Comparison of ENCODE assay signal across 23 cellular contexts in the genomic region with DNA sequence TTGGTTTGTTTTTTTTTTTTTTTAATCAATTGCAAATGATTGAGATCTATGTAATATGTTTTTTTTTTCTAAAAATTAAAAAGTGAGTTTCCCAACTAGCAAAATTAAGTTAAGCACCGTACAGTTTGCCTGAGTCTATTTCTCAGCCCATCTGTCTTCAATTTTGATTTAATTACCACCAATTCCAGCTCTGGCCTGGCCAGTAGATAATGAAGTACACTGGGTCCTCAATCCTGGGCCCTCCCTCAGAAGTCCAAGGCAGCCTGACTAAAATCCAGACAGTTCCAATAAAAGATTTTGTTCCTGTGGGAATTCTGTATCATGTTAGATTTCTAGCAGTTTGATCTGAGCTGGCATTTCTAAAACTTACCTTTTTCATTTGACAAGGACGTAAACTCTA.
"Had no signal": no experiment of that assay in that cellular context is flagged by ENCODE, and none has a peak within 500 bp of the region (broad histone marks: within the 10 kb centered on the region; RNA-seq: fewer than 3 reads in every experiment).

No MANE protein-coding gene starts in this region.

- DNase-seq: dermis blood vessel endothelial cell; effector memory CD4-positive, alpha-beta T cell; erythroblast; esophagus squamous epithelium; gastrocnemius medialis; head of caudate nucleus; left ventricle myocardium superior; lower lobe of right lung; natural killer cell; pancreas; stimulated activated CD4-positive, alpha-beta T cell treated with anti-CD3 and anti-CD28 coated beads, Interleukin-12 subunit alpha, Interleukin-12 subunit beta, amount 100 ng/mL, for 4 hours; stimulated activated CD4-positive, alpha-beta T cell treated with anti-CD3 and anti-CD28 coated beads, Interleukin-1b, Interleukin-23, amount 100 ng/mL, for 48 hours; stimulated activated CD4-positive, alpha-beta T cell treated with anti-CD3 and anti-CD28 coated beads, Interleukin-4, amount 100 ng/mL, for 1 hour; stimulated activated CD8-positive, alpha-beta memory T cell treated with anti-CD3 and anti-CD28 coated beads, Interleukin-4, amount 100 ng/mL, for 48 hours; stimulated activated naive CD4-positive, alpha-beta T cell; stimulated activated naive CD8-positive, alpha-beta T cell treated with anti-CD3 and anti-CD28 coated beads, Interleukin-15, amount 100 ng/mL, for 72 hours; thyroid gland; trophoblast cell had no signal

- H3K4me3 Mint-ChIP-seq: natural killer cell; stimulated activated naive CD8-positive, alpha-beta T cell treated with anti-CD3 and anti-CD28 coated beads, Interleukin-15, amount 100 ng/mL, for 72 hours had no signal

- H3K4me1 ChIP-seq: esophagus squamous epithelium, gastrocnemius medialis, lower lobe of right lung, pancreas, suprapubic skin, thyroid gland, vagina had no signal

- H3K36me3 ChIP-seq: esophagus squamous epithelium, gastrocnemius medialis, lower lobe of right lung, pancreas, suprapubic skin, thyroid gland, vagina had no signal

- H3K27me3 ChIP-seq: esophagus squamous epithelium, gastrocnemius medialis, pancreas, suprapubic skin, thyroid gland, vagina had no signal

- H3K4me1 Mint-ChIP-seq: natural killer cell; stimulated activated naive CD8-positive, alpha-beta T cell treated with anti-CD3 and anti-CD28 coated beads, Interleukin-15, amount 100 ng/mL, for 72 hours had no signal

- ATAC-seq: gastrocnemius medialis; left ventricle myocardium superior; lower lobe of right lung; natural killer cell; pancreas; sciatic nerve; stimulated activated naive CD8-positive, alpha-beta T cell treated with anti-CD3 and anti-CD28 coated beads, Interleukin-15, amount 100 ng/mL, for 72 hours had no signal

- H3K27ac Mint-ChIP-seq: natural killer cell; stimulated activated naive CD8-positive, alpha-beta T cell treated with anti-CD3 and anti-CD28 coated beads, Interleukin-15, amount 100 ng/mL, for 72 hours had no signal

- H3K4me3 ChIP-seq: coronary artery, esophagus squamous epithelium, gastrocnemius medialis, lower lobe of right lung, pancreas, smooth muscle cell, suprapubic skin, thyroid gland, vagina had no signal

- H3K27ac ChIP-seq: coronary artery, esophagus squamous epithelium, gastrocnemius medialis, lower lobe of right lung, pancreas, suprapubic skin, thyroid gland, vagina had no signal

- H3K4me2 ChIP-seq: smooth muscle cell had no signal

- H3K9me3 ChIP-seq: esophagus squamous epithelium, gastrocnemius medialis, lower lobe of right lung, pancreas, suprapubic skin, thyroid gland, vagina had no signal

- H3K36me3 Mint-ChIP-seq: natural killer cell had no signal

- H3K27me3 Mint-ChIP-seq: stimulated activated naive CD8-positive, alpha-beta T cell treated with anti-CD3 and anti-CD28 coated beads, Interleukin-15, amount 100 ng/mL, for 72 hours had no signal
